In the genomic region with DNA sequence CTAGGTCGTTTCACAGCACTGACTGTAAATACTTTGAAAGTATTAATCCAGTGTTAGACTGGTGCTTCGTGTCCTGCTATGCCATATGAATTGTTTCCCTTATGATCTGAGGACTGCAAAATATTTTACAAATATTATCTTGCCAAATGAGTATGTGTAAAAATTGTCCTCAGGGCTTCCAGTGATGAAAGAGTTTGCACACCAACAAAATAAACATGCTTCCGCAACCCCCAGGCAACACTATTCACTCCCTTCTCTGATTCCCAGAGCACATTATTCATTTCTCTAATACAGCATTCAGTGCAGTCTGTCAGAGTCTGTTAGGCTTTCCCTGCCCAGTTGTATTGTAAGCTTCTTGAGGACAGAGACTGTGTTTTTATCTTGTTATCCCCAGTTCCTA, we compare ENCODE assay signal across 13 cellular contexts.
DNase-seq lines count a peak whose midpoint lies in the region; ATAC-seq and TF ChIP-seq lines count a peak whose summit lies in the region.
"Had no signal": no experiment of that assay in that cellular context is flagged by ENCODE, and none has a peak within 500 bp of the region (broad histone marks: within the 10 kb centered on the region; RNA-seq: fewer than 3 reads in every experiment).

No MANE protein-coding gene starts in this region.

- intact Hi-C loops in MCF 10A (cut with micrococcal nuclease): no loop called here
- intact Hi-C loops in breast epithelium (cut with DNase I; ENCODE audit: low total_unique reads): no loop called here
- intact Hi-C loops in aorta (cut with DNase I): no loop called here

- no peak for TF ChIP-seq CTCF in MCF 10A (IDR thresholded peaks at IDR 0.05; ENCODE audit: unreplicated experiment)
- TF ChIP-seq CTCF in breast epithelium (IDR thresholded peaks at IDR 0.05): no peak
- no peak for TF ChIP-seq CTCF in epithelial cell of esophagus (IDR thresholded peaks at IDR 0.05; ENCODE audit: insufficient read depth, low read depth, low read length, missing control alignments)
- TF ChIP-seq CTCF in neural progenitor cell (IDR thresholded peaks at IDR 0.05): no peak
- TF ChIP-seq CTCF in SK-N-SH (IDR thresholded peaks at IDR 0.05): no peak

- no peak for TF ChIP-seq RAD21 in SK-N-SH (IDR thresholded peaks at IDR 0.05; ENCODE audit: low read length)

- TF ChIP-seq POLR2A in breast epithelium (IDR thresholded peaks at IDR 0.05): no peak
- no peak for TF ChIP-seq POLR2A in erythroblast (IDR thresholded peaks at IDR 0.05; ENCODE audit: low read length)

- H3K4me3 ChIP-seq in breast epithelium: no peak overlapping the region
- H3K4me3 ChIP-seq in epithelial cell of esophagus (ENCODE audit: low read length): no peak overlapping the region
- no peak overlapping the region for H3K4me3 ChIP-seq in neural progenitor cell
- no peak overlapping the region for H3K4me3 ChIP-seq in SK-N-SH (ENCODE audit: low read depth in 2 of 2, low read length in 1 of 2)
- H3K4me3 ChIP-seq in aorta (ENCODE audit: low read length in 2 of 2): no peak overlapping the region
- H3K4me3 ChIP-seq: HAP-1 had no signal

- no peak for TF ChIP-seq EP300 in SK-N-SH (IDR thresholded peaks at IDR 0.05; ENCODE audit: borderline replicate concordance in 1 of 2, low read depth in 1 of 2, low read length in 1 of 2)

- no peaks in the 10 kb centered on the region for H3K36me3 Mint-ChIP-seq in MCF 10A (ENCODE audit: insufficient read depth, unreplicated experiment)
- H3K36me3 Mint-ChIP-seq in neural progenitor cell: peaks cover 2% of the 10 kb centered on the region

- peak overlapping the region; percentile 57 for H2AFZ ChIP-seq in neural progenitor cell (replicated peaks)
- H2AFZ ChIP-seq in SK-N-SH (ENCODE audit: low read depth): no peak overlapping the region

- H3F3A ChIP-seq in neural progenitor cell (ENCODE audit: low read depth) (no peaks in the 10 kb centered on the region), SK-N-SH (replicated peaks; ENCODE audit: insufficient read depth) (no peaks in the 10 kb centered on the region)

- CTCF ChIA-PET in MCF 10A (lab: Yijun Ruan, JAX): no interaction called here
- CTCF ChIA-PET in SK-N-SH (lab: Yijun Ruan, JAX): no interaction called here

- H3K27ac Mint-ChIP-seq in MCF 10A (ENCODE audit: low read depth, unreplicated experiment): peak overlapping the region; percentile 36
- H3K27ac Mint-ChIP-seq in neural progenitor cell: peak overlapping the region; percentile 71
- H3K27ac Mint-ChIP-seq: B cell; CD4-positive, alpha-beta T cell had no signal

- H4K20me1 ChIP-seq in neural progenitor cell (ENCODE audit: low read depth) (no peaks in the 10 kb centered on the region), SK-N-SH (ENCODE audit: insufficient read depth) (no peaks in the 10 kb centered on the region)

- H3K27me3 Mint-ChIP-seq in MCF 10A (ENCODE audit: insufficient read depth, unreplicated experiment): no peaks in the 10 kb centered on the region
- peaks cover under 1% of the 10 kb centered on the region for H3K27me3 Mint-ChIP-seq in neural progenitor cell (ENCODE audit: insufficient read depth, low read depth)
- H3K27me3 Mint-ChIP-seq: B cell; CD4-positive, alpha-beta T cell had no signal

- H3K9me3 ChIP-seq in breast epithelium (peaks cover 3 to 8% of the 10 kb centered on the region in 2 donors), neural progenitor cell (ENCODE audit: low read depth) (peaks cover 10% of the 10 kb centered on the region), SK-N-SH (0 out of 2 replicates have a peak, but pooled peaks cover 3% of the 10 kb centered on the region), aorta (ENCODE audit: control insufficient read depth, low read length) (peaks cover 2% of the 10 kb centered on the region)
- H3K9me3 ChIP-seq: HAP-1 had no signal

- H3K36me3 ChIP-seq in breast epithelium: no peaks in the 10 kb centered on the region
- H3K36me3 ChIP-seq in neural progenitor cell: no peaks in the 10 kb centered on the region
- H3K36me3 ChIP-seq in SK-N-SH (replicated peaks in 1 of 2; ENCODE audit: control insufficient read depth in 1 of 2, insufficient read depth in 2 of 2, low read length in 1 of 2): no peaks in the 10 kb centered on the region
- H3K36me3 ChIP-seq in aorta (ENCODE audit: control insufficient read depth in 1 of 2, insufficient read depth in 2 of 2, low read length in 1 of 2): no peaks in the 10 kb centered on the region
- H3K36me3 ChIP-seq: HAP-1 had no signal

- 24% methylated on average over 3 of the region's 3 CpGs for WGBS in SK-N-SH (ENCODE audit: low lambda C conversion rate)
- 92 to 93% methylated on average over 3 of the region's 3 CpGs for WGBS in aorta, 2 donors

- no peaks in the 10 kb centered on the region for H3K9me2 ChIP-seq in SK-N-SH

- ATAC-seq in aorta (ENCODE audit: low FRiP score): no peak

- peaks cover 9% of the 10 kb centered on the region for H3K4me1 Mint-ChIP-seq in MCF 10A (ENCODE audit: insufficient read depth, unreplicated experiment)
- peaks cover 13% of the 10 kb centered on the region for H3K4me1 Mint-ChIP-seq in neural progenitor cell
- H3K4me1 Mint-ChIP-seq: B cell had no signal

- POLR2A ChIA-PET in MCF 10A (lab: Yijun Ruan, JAX): no interaction called here
- POLR2A ChIA-PET in SK-N-SH (lab: Yijun Ruan, JAX): no interaction called here

- peak overlapping the region; percentile 8 for H3K4me2 ChIP-seq in neural progenitor cell
- no peak overlapping the region for H3K4me2 ChIP-seq in SK-N-SH

- H3K27ac ChIP-seq in breast epithelium: no peak overlapping the region
- no peak overlapping the region for H3K27ac ChIP-seq in neural progenitor cell
- no peak overlapping the region for H3K27ac ChIP-seq in SK-N-SH (ENCODE audit: low read depth in 2 of 2, low read length in 1 of 2)
- H3K27ac ChIP-seq in aorta (ENCODE audit: low read depth in 1 of 2, low read length in 2 of 2): no peak overlapping the region

- BruUV-seq in MCF 10A (replicated peaks; lab: Mats Ljungman, UMichigan): no TSS peak

- H3K27me3 ChIP-seq in breast epithelium (no peaks in the 10 kb centered on the region), neural progenitor cell (no peaks in the 10 kb centered on the region), SK-N-SH (ENCODE audit: insufficient read depth) (no peaks in the 10 kb centered on the region), aorta (ENCODE audit: control insufficient read depth in 1 of 2, insufficient read depth in 2 of 2, low read length in 1 of 2) (no peaks in the 10 kb centered on the region)

- H3K9me3 Mint-ChIP-seq in MCF 10A (ENCODE audit: unreplicated experiment) (no peaks in the 10 kb centered on the region), neural progenitor cell (peaks cover 14% of the 10 kb centered on the region)

- no peaks in the 10 kb centered on the region for H3K79me2 ChIP-seq in neural progenitor cell (ENCODE audit: low read depth)
- no peaks in the 10 kb centered on the region for H3K79me2 ChIP-seq in SK-N-SH (ENCODE audit: insufficient read depth)

- no peaks in the 10 kb centered on the region for H3K4me1 ChIP-seq in breast epithelium
- peaks cover 5% of the 10 kb centered on the region for H3K4me1 ChIP-seq in neural progenitor cell
- no peaks in the 10 kb centered on the region for H3K4me1 ChIP-seq in SK-N-SH (ENCODE audit: control insufficient read depth in 1 of 2, insufficient read depth in 2 of 2, low read depth in 1 of 2, low read length in 1 of 2)
- H3K4me1 ChIP-seq in aorta (ENCODE audit: control insufficient read depth in 1 of 2, insufficient read depth in 2 of 2, low read length in 2 of 2): no peaks in the 10 kb centered on the region
- H3K4me1 ChIP-seq: HAP-1 had no signal

- no peak overlapping the region for H3K9ac ChIP-seq in neural progenitor cell
- H3K9ac ChIP-seq in SK-N-SH: no peak overlapping the region

- H3K4me3 Mint-ChIP-seq in MCF 10A (ENCODE audit: unreplicated experiment) (no peak overlapping the region), neural progenitor cell (no peak overlapping the region)
- H3K4me3 Mint-ChIP-seq: B cell; CD4-positive, alpha-beta T cell had no signal

- DNase-seq in MCF 10A (ENCODE audit: unreplicated experiment) (peak; percentile 45), breast epithelium (ENCODE audit: low spot score in 2 of 2) (no peak), epithelial cell of esophagus (ENCODE audit: low read depth) (peak; percentile 72), neural progenitor cell (ENCODE audit: low spot score) (no peak), erythroblast (lab: John Stamatoyannopoulos, UW) (no peak), SK-N-SH (no peak), aorta (no peak)
- DNase-seq: C1 segment of cervical spinal cord; Calu3; CD4-positive, alpha-beta T cell; DMS 273 treated with DMSO at 0.1 percent for 48 hours had no signal

TF ChIP-seq in SK-N-SH, 30 proteins besides CTCF, POLR2A, EP300 and RAD21:
- TF ChIP-seq, protein P1, sequence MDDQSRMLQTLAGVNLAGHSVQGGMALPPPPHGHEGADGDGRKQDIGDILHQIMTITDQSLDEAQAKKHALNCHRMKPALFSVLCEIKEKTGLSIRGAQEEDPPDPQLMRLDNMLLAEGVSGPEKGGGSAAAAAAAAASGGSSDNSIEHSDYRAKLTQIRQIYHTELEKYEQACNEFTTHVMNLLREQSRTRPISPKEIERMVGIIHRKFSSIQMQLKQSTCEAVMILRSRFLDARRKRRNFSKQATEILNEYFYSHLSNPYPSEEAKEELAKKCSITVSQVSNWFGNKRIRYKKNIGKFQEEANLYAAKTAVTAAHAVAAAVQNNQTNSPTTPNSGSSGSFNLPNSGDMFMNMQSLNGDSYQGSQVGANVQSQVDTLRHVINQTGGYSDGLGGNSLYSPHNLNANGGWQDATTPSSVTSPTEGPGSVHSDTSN (IDR thresholded peaks at IDR 0.05): no peak
- TF ChIP-seq NRF1 (IDR thresholded peaks at IDR 0.05; ENCODE audit: low read depth, low read length) (no peak), MXI1 (IDR thresholded peaks at IDR 0.05; ENCODE audit: low read depth, low read length) (no peak), TAF1 (IDR thresholded peaks at IDR 0.05; ENCODE audit: borderline replicate concordance, low read depth, low read length) (no peak), TCF12 (IDR thresholded peaks at IDR 0.05) (no peak), EZH2phosphoT487 (IDR thresholded peaks at IDR 0.05; ENCODE audit: borderline replicate concordance, low read depth) (no peak), SMC3 (IDR thresholded peaks at IDR 0.05; ENCODE audit: low read depth, low read length) (no peak)

Comparison
In these comparisons a context has a peak if more than half of its experiments do, and no peak if none do; other contexts are left out.
1. DNase-seq: peak in MCF 10A (single experiment) and epithelial cell of esophagus (single experiment); none in breast epithelium (0 of 2), neural progenitor cell (single experiment), erythroblast (0 of 2), SK-N-SH (single experiment) and aorta (0 of 2).